16 cellular contexts compared by ENCODE assay signal in the genomic region with DNA sequence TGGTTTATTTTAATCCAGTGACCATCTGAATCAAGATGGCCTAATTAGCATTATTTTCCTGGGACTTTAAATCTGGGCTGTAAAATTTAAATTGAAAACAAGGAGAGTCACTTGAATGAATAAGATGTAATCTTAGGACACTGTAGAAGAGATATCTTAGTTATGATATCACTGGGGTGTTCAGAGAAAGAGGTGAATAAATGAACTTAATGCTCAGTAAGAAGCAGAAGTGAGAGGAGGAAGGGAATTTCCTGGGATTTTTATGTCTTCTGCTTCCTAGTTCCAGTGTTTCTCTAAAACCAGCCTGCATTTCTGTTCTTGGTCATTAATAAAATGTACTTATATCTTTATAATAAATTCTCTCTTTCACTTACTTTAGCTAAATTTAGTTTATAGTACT.
DNase-seq lines count a peak whose midpoint lies in the region; ATAC-seq, FAIRE-seq and TF ChIP-seq lines count a peak whose summit lies in the region.
"Had no signal": no experiment of that assay in that cellular context is flagged by ENCODE, and none has a peak within 500 bp of the region (broad histone marks: within the 10 kb centered on the region; RNA-seq: fewer than 3 reads in every experiment).

No MANE protein-coding gene starts in this region.

- H3K79me2 ChIP-seq in HepG2 (ENCODE audit: insufficient read depth, low read length): no peaks in the 10 kb centered on the region

- H3K4me3 ChIP-seq in HepG2 (replicated peaks in 1 of 3; ENCODE audit: insufficient read depth in 1 of 3, low read depth in 2 of 3, low read length in 3 of 3): no peak overlapping the region

- intact Hi-C loops in HepG2 (cut with micrococcal nuclease; ENCODE audit: unreplicated experiment): no loop called here

- H4K20me1 ChIP-seq in HepG2 (ENCODE audit: insufficient read depth, low read length): no peaks in the 10 kb centered on the region

- POLR2A ChIA-PET in HepG2 (lab: Yijun Ruan, JAX): no interaction called here

- peak overlapping the region; percentile 61 to 71 for H3K4me3 Mint-ChIP-seq in activated T-cell treated with anti-CD3 and anti-CD28 coated beads, Interleukin-2, amount 50 U/mL, for 72 hours
- peak overlapping the region; percentile 34 for H3K4me3 Mint-ChIP-seq in activated naive CD8-positive, alpha-beta T cell treated with anti-CD3 and anti-CD28 coated beads for 36 hours
- H3K4me3 Mint-ChIP-seq in stimulated activated naive CD8-positive, alpha-beta T cell treated with anti-CD3 and anti-CD28 coated beads, Interleukin-15, amount 100 ng/mL, for 72 hours: peak overlapping the region; percentile 48 to 79
- H3K4me3 Mint-ChIP-seq in mesothelial cell of epicardium: no peak overlapping the region

- H3K27me3 Mint-ChIP-seq in activated T-cell treated with anti-CD3 and anti-CD28 coated beads, Interleukin-2, amount 50 U/mL, for 72 hours (ENCODE audit: low read depth): peaks cover 5% of the 10 kb centered on the region
- H3K27me3 Mint-ChIP-seq in activated naive CD8-positive, alpha-beta T cell treated with anti-CD3 and anti-CD28 coated beads for 36 hours: peaks cover 4% of the 10 kb centered on the region
- H3K27me3 Mint-ChIP-seq in stimulated activated naive CD8-positive, alpha-beta T cell treated with anti-CD3 and anti-CD28 coated beads, Interleukin-15, amount 100 ng/mL, for 72 hours: no peaks in the 10 kb centered on the region
- no peaks in the 10 kb centered on the region for H3K27me3 Mint-ChIP-seq in mesothelial cell of epicardium (ENCODE audit: low read depth)

- no peak for DNase-seq in activated T-cell treated with anti-CD3 and anti-CD28 coated beads, Interleukin-2, amount 50 U/mL, for 72 hours
- DNase-seq in activated T-cell treated with anti-CD3 and anti-CD28 coated beads, Interleukin-2, amount 50 U/mL, for 1 hour: no peak
- DNase-seq in activated naive CD8-positive, alpha-beta T cell treated with anti-CD3 and anti-CD28 coated beads for 36 hours: no peak
- DNase-seq in stimulated activated naive CD8-positive, alpha-beta T cell treated with anti-CD3 and anti-CD28 coated beads, Interleukin-15, amount 100 ng/mL, for 72 hours: no peak
- DNase-seq in HepG2 (ENCODE audit: low spot score) (no peak), mesothelial cell of epicardium (ENCODE audit: low spot score in 2 of 2, unreplicated experiment in 2 of 2) (no peak), HPDE6-E6E7 (ENCODE audit: extremely low spot score) (no peak)
- DNase-seq: activated CD4-positive, alpha-beta T cell treated with anti-CD3 and anti-CD28 coated beads, Interleukin-2, amount 50 U/mL, for 4 hours; activated naive CD4-positive, alpha-beta T cell treated with Interleukin-2 at 50 U/mL for 16 hours; caudate nucleus; glutamatergic neuron; kidney; NCI-H748 treated with DMSO at 0.1 percent for 48 hours; substantia nigra; T1000 had no signal

- H3K9me3 Mint-ChIP-seq in activated T-cell treated with anti-CD3 and anti-CD28 coated beads, Interleukin-2, amount 50 U/mL, for 72 hours: no peaks in the 10 kb centered on the region
- peaks cover 16% of the 10 kb centered on the region for H3K9me3 Mint-ChIP-seq in activated naive CD8-positive, alpha-beta T cell treated with anti-CD3 and anti-CD28 coated beads for 36 hours
- H3K9me3 Mint-ChIP-seq in stimulated activated naive CD8-positive, alpha-beta T cell treated with anti-CD3 and anti-CD28 coated beads, Interleukin-15, amount 100 ng/mL, for 72 hours: peaks cover 0 to 13% of the 10 kb centered on the region in 2 donors
- no peaks in the 10 kb centered on the region for H3K9me3 Mint-ChIP-seq in mesothelial cell of epicardium

- no peak for ATAC-seq in activated T-cell treated with anti-CD3 and anti-CD28 coated beads, Interleukin-2, amount 50 U/mL, for 72 hours (replicated peaks in 1 of 2)
- ATAC-seq in HG02884 (IDR thresholded peaks at IDR 0.05; ENCODE audit: unreplicated experiment) (peak; percentile 44), HepG2 (no peak)
- ATAC-seq in stimulated activated naive CD8-positive, alpha-beta T cell treated with anti-CD3 and anti-CD28 coated beads, Interleukin-15, amount 100 ng/mL, for 72 hours: no peak

- CTCF ChIA-PET in HepG2 (lab: Yijun Ruan, JAX; ENCODE audit: low intra/inter-chr PET ratio, low total read pairs): no interaction called here

- H3K36me3 Mint-ChIP-seq in activated T-cell treated with anti-CD3 and anti-CD28 coated beads, Interleukin-2, amount 50 U/mL, for 72 hours (ENCODE audit: insufficient read depth in 2 of 2): peaks cover 2 to 5% of the 10 kb centered on the region in 2 donors
- peaks cover 21% of the 10 kb centered on the region for H3K36me3 Mint-ChIP-seq in activated naive CD8-positive, alpha-beta T cell treated with anti-CD3 and anti-CD28 coated beads for 36 hours
- H3K36me3 Mint-ChIP-seq in mesothelial cell of epicardium: no peaks in the 10 kb centered on the region

- no peak for TF ChIP-seq CTCF in HepG2 (CRISPR knock-in tag; IDR thresholded peaks at IDR 0.05)
- TF ChIP-seq CTCF in mesothelial cell of epicardium (IDR thresholded peaks at IDR 0.05; ENCODE audit: unreplicated experiment): no peak

- no peaks in the 10 kb centered on the region for H3K36me3 ChIP-seq in HepG2 (replicated peaks in 1 of 2; ENCODE audit: control insufficient read depth in 1 of 2, insufficient read depth in 2 of 2, low read length in 2 of 2)

- H3K27me3 ChIP-seq in HepG2 (ENCODE audit: control insufficient read depth in 1 of 2, insufficient read depth in 2 of 2, low read length in 2 of 2): no peaks in the 10 kb centered on the region

- no peak overlapping the region for H3K27ac ChIP-seq in HepG2 (ENCODE audit: extremely low read length, insufficient read depth, low read length)

- H2AFZ ChIP-seq in HepG2 (ENCODE audit: low read length): no peak overlapping the region

- 0 out of 2 replicates have a peak, but pooled peaks cover 6% of the 10 kb centered on the region for H3K4me1 ChIP-seq in HepG2 (ENCODE audit: insufficient read depth, low read length)

- H3K9ac ChIP-seq in HepG2 (ENCODE audit: insufficient read depth, low read depth, low read length): no peak overlapping the region

- no peak for FAIRE-seq in HepG2 (lab: Jason Lieb, UNC)
- FAIRE-seq: kidney had no signal

- in situ Hi-C loops in HepG2 (cut with HindIII; ENCODE audit: extremely low pct_ligation_motif_present, low pct_unique_long_range_greater_than_20kb): no loop called here

- no peak overlapping the region for H3K4me2 ChIP-seq in HepG2 (ENCODE audit: low read depth, low read length)

- no peaks in the 10 kb centered on the region for H3K9me3 ChIP-seq in HepG2 (ENCODE audit: low read length)

- no peak for TF ChIP-seq RAD21 in HepG2 (CRISPR knock-in tag; IDR thresholded peaks at IDR 0.05)

- H3K27ac Mint-ChIP-seq in activated T-cell treated with anti-CD3 and anti-CD28 coated beads, Interleukin-2, amount 50 U/mL, for 72 hours: peak overlapping the region; percentile 47
- H3K27ac Mint-ChIP-seq in activated naive CD8-positive, alpha-beta T cell treated with anti-CD3 and anti-CD28 coated beads for 36 hours: peak overlapping the region; percentile 93
- H3K27ac Mint-ChIP-seq in stimulated activated naive CD8-positive, alpha-beta T cell treated with anti-CD3 and anti-CD28 coated beads, Interleukin-15, amount 100 ng/mL, for 72 hours: peak overlapping the region; percentile 44 to 94
- no peak overlapping the region for H3K27ac Mint-ChIP-seq in mesothelial cell of epicardium

- peaks cover 52% of the 10 kb centered on the region for H3K4me1 Mint-ChIP-seq in activated T-cell treated with anti-CD3 and anti-CD28 coated beads, Interleukin-2, amount 50 U/mL, for 72 hours (ENCODE audit: low read depth)
- H3K4me1 Mint-ChIP-seq in activated naive CD8-positive, alpha-beta T cell treated with anti-CD3 and anti-CD28 coated beads for 36 hours: peaks cover 43% of the 10 kb centered on the region
- H3K4me1 Mint-ChIP-seq in stimulated activated naive CD8-positive, alpha-beta T cell treated with anti-CD3 and anti-CD28 coated beads, Interleukin-15, amount 100 ng/mL, for 72 hours: peaks cover 54% of the 10 kb centered on the region
- peaks cover 19% of the 10 kb centered on the region for H3K4me1 Mint-ChIP-seq in mesothelial cell of epicardium

- no peak for TF ChIP-seq POLR2A in HepG2 (IDR thresholded peaks at IDR 0.05; ENCODE audit: insufficient read depth in 1 of 2, low read depth in 2 of 2, low read length in 2 of 2)

- BruUV-seq in HepG2 (replicated peaks; lab: Mats Ljungman, UMichigan): no TSS peak

- TF ChIP-seq EP300 in HepG2 (IDR thresholded peaks at IDR 0.05; ENCODE audit: low read depth in 2 of 2, low read length in 2 of 2) (no peak), HepG2 (CRISPR knock-in tag; IDR thresholded peaks at IDR 0.05; ENCODE audit: borderline replicate concordance) (no peak)

TF ChIP-seq in HepG2, 621 proteins besides CTCF, POLR2A, EP300 and RAD21 (continues in another document):
- TF ChIP-seq ZNF510 (CRISPR knock-in tag; IDR thresholded peaks at IDR 0.05; ENCODE audit: low read depth): no peak
- no peak for TF ChIP-seq ZFP91 (CRISPR knock-in tag; IDR thresholded peaks at IDR 0.05; ENCODE audit: borderline replicate concordance)
- TF ChIP-seq ZNF737 (CRISPR knock-in tag; IDR thresholded peaks at IDR 0.05; ENCODE audit: borderline replicate concordance): no peak
- no peak for TF ChIP-seq SAFB2 (CRISPR knock-in tag; IDR thresholded peaks at IDR 0.05; ENCODE audit: borderline replicate concordance, low read depth)
- no peak for TF ChIP-seq SMC3 (IDR thresholded peaks at IDR 0.05; ENCODE audit: low read length)
- no peak for TF ChIP-seq HNRNPL (IDR thresholded peaks at IDR 0.05; ENCODE audit: low read depth, low read length)
- no peak for TF ChIP-seq ZNF10 (CRISPR knock-in tag; IDR thresholded peaks at IDR 0.05; ENCODE audit: borderline replicate concordance, low read depth)
